Comparison of ENCODE assay signal across 20 cellular contexts in genomic region chr10:110175406-110175805, GRCh38. TPM values are rescaled to one million over a fixed set of nuclear protein-coding genes. Genes with fewer than 3 reads are reported as not detected.
A peak's percentile ranks its signal among the peaks of the same experiment; 100 is the strongest.
DNase-seq lines count a peak whose midpoint lies in the region; TF ChIP-seq lines count a peak whose summit lies in the region.
"Had no signal": no experiment of that assay in that cellular context is flagged by ENCODE, and none has a peak within 500 bp of the region (broad histone marks: within the 10 kb centered on the region; RNA-seq: fewer than 3 reads in every experiment).

No MANE protein-coding gene starts in this region.

- no peak for TF ChIP-seq POLR2A in testis (IDR thresholded peaks at IDR 0.05)
- no peak for TF ChIP-seq POLR2A in uterus (IDR thresholded peaks at IDR 0.05)

- H3K4me1 ChIP-seq in left ventricle myocardium inferior (peaks cover 28% of the 10 kb centered on the region), testis (no peaks in the 10 kb centered on the region), uterus (no peaks in the 10 kb centered on the region), smooth muscle cell (ENCODE audit: low read depth) (peaks cover 5% of the 10 kb centered on the region)

- no peaks in the 10 kb centered on the region for H3K79me2 ChIP-seq in smooth muscle cell (ENCODE audit: low read depth)

- DNase-seq in LHCN-M2 (ENCODE audit: low read depth) (peak; percentile 34), brain microvascular endothelial cell (peak; percentile 9), left ventricle myocardium inferior (no peak), testis (peak; percentile 54), KG1 (lab: John Stamatoyannopoulos, UW) (no peak), uterus (no peak), smooth muscle cell (lab: John Stamatoyannopoulos, UW; ENCODE audit: unreplicated experiment) (no peak)
- DNase-seq: activated CD4-positive, alpha-beta T cell treated with anti-CD3 and anti-CD28 coated beads, Interleukin-2, amount 50 U/mL, for 1 hour; CD8-positive, alpha-beta memory T cell; DMS53; GF-D8; hypothalamus; kidney; natural killer cell; NCI-H1092; NCI-H2029; stimulated activated naive CD4-positive, alpha-beta T cell; T-helper 2 cell; tibial artery; WERI-Rb-1 had no signal

- H3K36me3 ChIP-seq in brain microvascular endothelial cell (replicated peaks) (no peaks in the 10 kb centered on the region), left ventricle myocardium inferior (no peaks in the 10 kb centered on the region), testis (ENCODE audit: low read depth, missing control alignments) (no peaks in the 10 kb centered on the region), uterus (no peaks in the 10 kb centered on the region), smooth muscle cell (ENCODE audit: low read depth) (no peaks in the 10 kb centered on the region)
- H3K36me3 ChIP-seq: tibial artery, WERI-Rb-1 had no signal

- in situ Hi-C loops in brain microvascular endothelial cell (cut with HindIII; ENCODE audit: low pct_ligation_motif_present, low sequenced_read_pairs), result no loop called here

- H3F3A ChIP-seq in smooth muscle cell (ENCODE audit: low read depth), result no peaks in the 10 kb centered on the region

- H4K20me1 ChIP-seq in smooth muscle cell (ENCODE audit: low read depth), result no peaks in the 10 kb centered on the region

- WGBS in testis, 2 donors, result 65 to 69% methylated on average over 2 of the region's 2 CpGs
- 71% methylated on average over 2 of the region's 2 CpGs for WGBS in smooth muscle cell (ENCODE audit: low lambda C conversion rate)

- TF ChIP-seq CTCF in brain microvascular endothelial cell (IDR thresholded peaks at IDR 0.05; ENCODE audit: low read depth, low read length, missing control alignments) (no peak), left ventricle myocardium inferior (IDR thresholded peaks at IDR 0.05; ENCODE audit: borderline replicate concordance) (no peak), testis (IDR thresholded peaks at IDR 0.05) (no peak), uterus (IDR thresholded peaks at IDR 0.05) (no peak), smooth muscle cell (IDR thresholded peaks at IDR 0.05; ENCODE audit: borderline replicate concordance, insufficient read depth, poor library complexity, severe bottlenecking) (no peak)

- H3K4me2 ChIP-seq in smooth muscle cell, result no peak overlapping the region

- H2AFZ ChIP-seq in smooth muscle cell (ENCODE audit: low read depth), result no peak overlapping the region

- H3K4me3 ChIP-seq in brain microvascular endothelial cell (ENCODE audit: low read depth, low read length) (no peak overlapping the region), left ventricle myocardium inferior (no peak overlapping the region), testis (no peak overlapping the region), uterus (no peak overlapping the region), smooth muscle cell (no peak overlapping the region)
- H3K4me3 ChIP-seq: tibial artery had no signal

- no peak overlapping the region for H3K9ac ChIP-seq in smooth muscle cell (ENCODE audit: low read depth)

- intact Hi-C loops in left ventricle myocardium inferior (cut with micrococcal nuclease), result no loop called here
- intact Hi-C loops in testis (cut with DNase I; ENCODE audit: low total_unique reads), result no loop called here
- intact Hi-C loops in uterus (cut with DNase I; ENCODE audit: low total_unique reads), result no loop called here

- H3K27ac ChIP-seq in brain microvascular endothelial cell (no peak overlapping the region), left ventricle myocardium inferior (replicated peaks) (peak overlapping the region; percentile 87), testis (no peak overlapping the region), uterus (no peak overlapping the region), smooth muscle cell (ENCODE audit: low read depth) (no peak overlapping the region)
- H3K27ac ChIP-seq: tibial artery, WERI-Rb-1 had no signal

- H3K27me3 ChIP-seq in brain microvascular endothelial cell (replicated peaks), result no peaks in the 10 kb centered on the region
- H3K27me3 ChIP-seq in left ventricle myocardium inferior (ENCODE audit: low read depth), result no peaks in the 10 kb centered on the region
- no peaks in the 10 kb centered on the region for H3K27me3 ChIP-seq in testis
- H3K27me3 ChIP-seq in uterus, result peaks cover 0 to 7% of the 10 kb centered on the region in 2 donors
- H3K27me3 ChIP-seq in smooth muscle cell (ENCODE audit: low read depth), result peaks cover 21% of the 10 kb centered on the region

- H3K9me3 ChIP-seq in left ventricle myocardium inferior (replicated peaks) (no peaks in the 10 kb centered on the region), testis (no peaks in the 10 kb centered on the region), uterus (no peaks in the 10 kb centered on the region), smooth muscle cell (replicated peaks; ENCODE audit: low read depth) (no peaks in the 10 kb centered on the region)
- H3K9me3 ChIP-seq: tibial artery had no signal

RNA-seq across cellular contexts. Expression of gene MXI1, which starts 32.0 kb away (rescaled TPM):
- total RNA-seq in LHCN-M2 (2014; rRNA removed), result 9.7 and 10.6 TPM in 2 replicates
- 7.0 TPM for polyA plus RNA-seq in LHCN-M2 (2012)
- 60.0 TPM for total RNA-seq in left ventricle myocardium inferior
- total RNA-seq in testis, result 10 to 100 TPM; 66.8 to 69.1 TPM
- polyA plus RNA-seq in testis (ENCODE audit: insufficient read depth, low read depth, low replicate concordance), result 42.1 TPM
- total RNA-seq in uterus, result 10 to 100 TPM; 27.4 to 52.9 (median 51.6) TPM
- 42.6 and 52.3 TPM in 2 replicates for total RNA-seq in smooth muscle cell
- 35.9 and 47.9 TPM in 2 replicates for polyA plus RNA-seq in smooth muscle cell

Comparison
In these comparisons a context has a peak if more than half of its experiments do, and no peak if none do; other contexts are left out.
1. DNase-seq: peak in LHCN-M2 (single experiment), brain microvascular endothelial cell (single experiment) and testis (single experiment); none in left ventricle myocardium inferior (single experiment), KG1 (single experiment), uterus (0 of 2) and smooth muscle cell (single experiment).